Comparison of ENCODE assay signal across 17 cellular contexts in genomic region chr6:13672904-13673303, GRCh38.
"Had no signal": no experiment of that assay in that cellular context is flagged by ENCODE, and none has a peak within 500 bp of the region (broad histone marks: within the 10 kb centered on the region; RNA-seq: fewer than 3 reads in every experiment).

No MANE protein-coding gene starts in this region.

- H3K4me1 ChIP-seq: breast epithelium, prostate gland, SJSA1, testis had no signal

- DNase-seq: activated gamma-delta T cell, dorsolateral prefrontal cortex, islet precursor cell, naive B cell, right lobe of liver, stomach, T-helper 9 cell, testis, upper lobe of right lung had no signal

- H3K9me3 ChIP-seq: prostate gland, right lobe of liver, SJSA1, testis had no signal

- H3K36me3 ChIP-seq: ascending aorta, breast epithelium, esophagus muscularis mucosa, prostate gland, right lobe of liver, SJSA1, stomach, upper lobe of right lung had no signal

- H3K27me3 ChIP-seq: ascending aorta, breast epithelium, dorsolateral prefrontal cortex, esophagus muscularis mucosa, right lobe of liver, SJSA1, stomach, testis, upper lobe of right lung had no signal

- H3K4me3 Mint-ChIP-seq: naive B cell had no signal

- H3K27me3 Mint-ChIP-seq: naive B cell had no signal

- H3K4me3 ChIP-seq: ascending aorta, breast epithelium, dorsolateral prefrontal cortex, esophagus muscularis mucosa, prostate gland, right lobe of liver, SJSA1, smooth muscle cell, stomach, testis, upper lobe of right lung had no signal

- ATAC-seq: activated CD4-positive, CD25-positive, alpha-beta regulatory T cell treated with anti-CD3 and anti-CD28 coated beads, Interleukin-2, amount 50 U/mL, for 24 hours; left lobe of liver; right lobe of liver; upper lobe of right lung had no signal

- H3K27ac ChIP-seq: breast epithelium, dorsolateral prefrontal cortex, esophagus muscularis mucosa, prostate gland, right lobe of liver, SJSA1, stomach, testis, upper lobe of right lung had no signal
